22 cellular contexts compared by ENCODE assay signal in genomic region chr7:123958186-123958703, GRCh38. TPM values are rescaled to one million over a fixed set of nuclear protein-coding genes. Genes with fewer than 3 reads are reported as not detected.
"Had no signal": no experiment of that assay in that cellular context is flagged by ENCODE, and none has a peak within 500 bp of the region (broad histone marks: within the 10 kb centered on the region; RNA-seq: fewer than 3 reads in every experiment).

No MANE protein-coding gene starts in this region.

- H3K4me3 ChIP-seq: colonic mucosa, dorsolateral prefrontal cortex, esophagus squamous epithelium, sigmoid colon had no signal

- DNase-seq: activated gamma-delta T cell treated with Interleukin-2 at 50 U/mL for 16 hours; activated T-cell treated with anti-CD3 and anti-CD28 coated beads, Interleukin-2, amount 50 U/mL, for 1 hour; anterior cingulate cortex; colonic mucosa; dorsolateral prefrontal cortex; effector memory CD8-positive, alpha-beta T cell; esophagus squamous epithelium; left ventricle myocardium superior; midbrain; natural killer cell; retina; sigmoid colon; stimulated activated CD4-positive, alpha-beta T cell treated with anti-CD3 and anti-CD28 coated beads, Interleukin-2, amount 100 ng/mL, for 48 hours; stimulated activated CD8-positive, alpha-beta memory T cell treated with anti-CD3 and anti-CD28 coated beads, Interleukin-4, amount 100 ng/mL, for 48 hours; stimulated activated naive B cell treated with anti-CD40 and anti-IgM and Interleukin-4, amounts not matched to agents 10 μg/mL and 1 μg/mL and 100 μg/mL, for 72 hours; T-helper 1 cell had no signal

RNA-seq across cellular contexts. Expression of gene SPAM1, which starts 33.2 kb away (rescaled TPM):
- total RNA-seq: colonic mucosa, dorsolateral prefrontal cortex, endothelial cell of umbilical vein, esophagus squamous epithelium, fibroblast of villous mesenchyme, kidney epithelial cell, left ventricle myocardium superior, natural killer cell, osteocyte, progenitor cell of endocrine pancreas, sigmoid colon, temporal lobe had no signal
- polyA plus RNA-seq: endothelial cell of umbilical vein, sigmoid colon had no signal
